ENCODE assay signal across 9 cellular contexts in genomic region chr16:739560-740458, GRCh38. TPM values are rescaled to one million over a fixed set of nuclear protein-coding genes. Genes with fewer than 3 reads are reported as not detected.
DNase-seq lines count a peak whose midpoint lies in the region; ATAC-seq and TF ChIP-seq lines count a peak whose summit lies in the region.
"Had no signal": no experiment of that assay in that cellular context is flagged by ENCODE, and none has a peak within 500 bp of the region (broad histone marks: within the 10 kb centered on the region; RNA-seq: fewer than 3 reads in every experiment).

No MANE protein-coding gene starts in this region.

- no peaks in the 10 kb centered on the region for H3K9me3 Mint-ChIP-seq in activated T-cell treated with anti-CD3 and anti-CD28 coated beads, Interleukin-2, amount 50 U/mL, for 72 hours
- H3K9me3 Mint-ChIP-seq in stimulated activated effector memory CD8-positive, alpha-beta T cell treated with anti-CD3 and anti-CD28 coated beads, Interleukin-12 subunit alpha, Interleukin-12 subunit beta, amount 100 ng/mL, for 72 hours = no peaks in the 10 kb centered on the region

- no peaks in the 10 kb centered on the region for H3K27me3 Mint-ChIP-seq in activated T-cell treated with anti-CD3 and anti-CD28 coated beads, Interleukin-2, amount 50 U/mL, for 72 hours (ENCODE audit: low read depth)

- H3K4me3 ChIP-seq in HL-60 (replicated peaks; ENCODE audit: insufficient read depth, low read length) (peak overlapping the region; percentile 99), iPS-11a (ENCODE audit: low read depth, low read length) (peak overlapping the region; percentile 67)

- peak overlapping the region; percentile 73 for H3K27ac ChIP-seq in HL-60 (replicated peaks)

- H3K27me3 ChIP-seq in HL-60 (ENCODE audit: insufficient read depth, poor library complexity, severe bottlenecking) = no peaks in the 10 kb centered on the region

- H3K27ac Mint-ChIP-seq in activated T-cell treated with anti-CD3 and anti-CD28 coated beads, Interleukin-2, amount 50 U/mL, for 72 hours = peak overlapping the region; percentile 79
- peak overlapping the region; percentile 17 for H3K27ac Mint-ChIP-seq in stimulated activated effector memory CD8-positive, alpha-beta T cell treated with anti-CD3 and anti-CD28 coated beads, Interleukin-12 subunit alpha, Interleukin-12 subunit beta, amount 100 ng/mL, for 72 hours

- H3K36me3 Mint-ChIP-seq in activated T-cell treated with anti-CD3 and anti-CD28 coated beads, Interleukin-2, amount 50 U/mL, for 72 hours (ENCODE audit: insufficient read depth in 2 of 2) = peaks cover 4 to 6% of the 10 kb centered on the region in 2 donors
- H3K36me3 Mint-ChIP-seq in stimulated activated effector memory CD8-positive, alpha-beta T cell treated with anti-CD3 and anti-CD28 coated beads, Interleukin-12 subunit alpha, Interleukin-12 subunit beta, amount 100 ng/mL, for 72 hours = peaks cover 51% of the 10 kb centered on the region

- peak overlapping the region; percentile 87 to 88 for H3K4me3 Mint-ChIP-seq in activated T-cell treated with anti-CD3 and anti-CD28 coated beads, Interleukin-2, amount 50 U/mL, for 72 hours
- peak overlapping the region; percentile 72 for H3K4me3 Mint-ChIP-seq in stimulated activated effector memory CD8-positive, alpha-beta T cell treated with anti-CD3 and anti-CD28 coated beads, Interleukin-12 subunit alpha, Interleukin-12 subunit beta, amount 100 ng/mL, for 72 hours

- no peak for TF ChIP-seq CTCF in HL-60 (IDR thresholded peaks at IDR 0.05; ENCODE audit: insufficient read depth, low read length)

- no peak for DNase-seq in HL-60 (ENCODE audit: low read depth in 1 of 2, low spot score in 1 of 2)
- no peak for DNase-seq in activated T-cell treated with anti-CD3 and anti-CD28 coated beads, Interleukin-2, amount 50 U/mL, for 72 hours
- DNase-seq in stimulated activated effector memory CD8-positive, alpha-beta T cell treated with anti-CD3 and anti-CD28 coated beads, Interleukin-12 subunit alpha, Interleukin-12 subunit beta, amount 100 ng/mL, for 72 hours (ENCODE audit: low spot score in 2 of 2) = no peak
- DNase-seq in medulla oblongata (ENCODE audit: extremely low spot score) = no peak
- DNase-seq in MV-4-11 (lab: John Stamatoyannopoulos, UW) = no peak
- DNase-seq in activated CD4-positive, alpha-beta T cell treated with anti-CD3 and anti-CD28 coated beads for 4 hours = no peak
- DNase-seq in iPS-NIHi7 (ENCODE audit: extremely low spot score) = no peak

- ATAC-seq in activated T-cell treated with anti-CD3 and anti-CD28 coated beads, Interleukin-2, amount 50 U/mL, for 72 hours (replicated peaks in 1 of 2) = no peak
- ATAC-seq in stimulated activated effector memory CD8-positive, alpha-beta T cell treated with anti-CD3 and anti-CD28 coated beads, Interleukin-12 subunit alpha, Interleukin-12 subunit beta, amount 100 ng/mL, for 72 hours = no peak

- H3K4me1 Mint-ChIP-seq in activated T-cell treated with anti-CD3 and anti-CD28 coated beads, Interleukin-2, amount 50 U/mL, for 72 hours (ENCODE audit: low read depth) = peaks cover 48% of the 10 kb centered on the region
- peaks cover 30% of the 10 kb centered on the region for H3K4me1 Mint-ChIP-seq in stimulated activated effector memory CD8-positive, alpha-beta T cell treated with anti-CD3 and anti-CD28 coated beads, Interleukin-12 subunit alpha, Interleukin-12 subunit beta, amount 100 ng/mL, for 72 hours

RNA-seq across cellular contexts. Expression of gene CIAO3, which starts 1.0 kb away (rescaled TPM):
- total RNA-seq in activated T-cell treated with anti-CD3 and anti-CD28 coated beads, Interleukin-2, amount 50 U/mL, for 72 hours = 10 to 100 TPM; 38.0 to 40.6 TPM

RNA-seq across cellular contexts. Expression of gene HAGHL, which starts 12.9 kb away (rescaled TPM):
- 10 to 100 TPM; 11.4 to 17.6 TPM for total RNA-seq in activated T-cell treated with anti-CD3 and anti-CD28 coated beads, Interleukin-2, amount 50 U/mL, for 72 hours

RNA-seq across cellular contexts. Expression of gene CCDC78, which starts 13.6 kb away (rescaled TPM):
- 1 to 10 TPM; 3.0 to 3.9 TPM for total RNA-seq in activated T-cell treated with anti-CD3 and anti-CD28 coated beads, Interleukin-2, amount 50 U/mL, for 72 hours

RNA-seq across cellular contexts. Expression of gene ANTKMT, which starts 18.9 kb away (rescaled TPM):
- total RNA-seq in activated T-cell treated with anti-CD3 and anti-CD28 coated beads, Interleukin-2, amount 50 U/mL, for 72 hours = 10 to 100 TPM; 36.4 to 36.9 TPM

RNA-seq across cellular contexts. Expression of gene MSLN, which starts 20.7 kb away (rescaled TPM):
- total RNA-seq in activated T-cell treated with anti-CD3 and anti-CD28 coated beads, Interleukin-2, amount 50 U/mL, for 72 hours = not detected
- total RNA-seq: RPMI7951 had no signal
